ENCODE assay signal across 19 cellular contexts in genomic region chr1:36965301-36966159, GRCh38.
"Had no signal": no experiment of that assay in that cellular context is flagged by ENCODE, and none has a peak within 500 bp of the region (broad histone marks: within the 10 kb centered on the region; RNA-seq: fewer than 3 reads in every experiment).

No MANE protein-coding gene starts in this region.

- H2AFZ ChIP-seq: hepatocyte had no signal

- H3K27me3 ChIP-seq: adrenal gland, ascending aorta, brain microvascular endothelial cell, hepatocyte, ovary, right atrium auricular region, upper lobe of left lung had no signal

- H3K4me1 ChIP-seq: adrenal gland, ascending aorta, left lung, prostate gland, right atrium auricular region, upper lobe of left lung had no signal

- H3K4me3 ChIP-seq: adrenal gland, ascending aorta, hepatocyte, left lung, ovary, prostate gland, right atrium auricular region, upper lobe of left lung had no signal

- H3K79me2 ChIP-seq: hepatocyte had no signal

- DNase-seq: activated CD4-positive, alpha-beta T cell treated with anti-CD3 and anti-CD28 coated beads for 1 hour; activated CD8-positive, alpha-beta memory T cell treated with anti-CD3 and anti-CD28 coated beads, Interleukin-2, amount 50 U/mL, for 4 hours; activated naive CD4-positive, alpha-beta T cell; caudate nucleus; effector CD8-positive, alpha-beta T cell; glutamatergic neuron; immature natural killer cell; naive thymus-derived CD8-positive, alpha-beta T cell; stimulated activated CD4-positive, alpha-beta T cell treated with anti-CD3 and anti-CD28 coated beads, Interleukin-4, amount 100 ng/mL, for 24 hours; stimulated activated naive CD4-positive, alpha-beta T cell treated with Interleukin-2 at 50 U/mL for 16 hours; upper lobe of left lung had no signal

- H3K4me2 ChIP-seq: hepatocyte had no signal

- H3K27ac ChIP-seq: adrenal gland, ascending aorta, brain microvascular endothelial cell, hepatocyte, left lung, ovary, prostate gland, right atrium auricular region, upper lobe of left lung had no signal

- H3K36me3 ChIP-seq: adrenal gland, ascending aorta, brain microvascular endothelial cell, left lung, ovary, prostate gland, right atrium auricular region, upper lobe of left lung had no signal

- H3K9me3 ChIP-seq: adrenal gland, ascending aorta, left lung, ovary, prostate gland, right atrium auricular region, upper lobe of left lung had no signal
